Comparison of ENCODE assay signal across 2 cellular contexts in genomic region chr6:10171706-10172105, GRCh38.
DNase-seq lines count a peak whose midpoint lies in the region; TF ChIP-seq lines count a peak whose summit lies in the region.
"Not testable (repeated sequence)": the region's sequence is repeated elsewhere in the genome, so short reads cannot be mapped to it uniquely, and the experiment has no call there.

No MANE protein-coding gene starts in this region.

- H3K27me3 ChIP-seq in testis, result not testable (repeated sequence)

- not testable (repeated sequence) for TF ChIP-seq CTCF in testis (IDR thresholded peaks at IDR 0.05)

- 91% methylated on average over 28 of the region's 29 CpGs; no CpG with 5 or more reads in 1 of the 2 donors for WGBS in testis, 2 donors

- not testable (repeated sequence) for H3K9me3 ChIP-seq in testis

- not testable (repeated sequence) for TF ChIP-seq POLR2A in testis (IDR thresholded peaks at IDR 0.05)

- not testable (repeated sequence) for H3K36me3 ChIP-seq in testis (ENCODE audit: low read depth, missing control alignments)

- intact Hi-C loops in posterior vena cava (cut with DNase I); testis (cut with DNase I; ENCODE audit: low total_unique reads): not testable (repeated sequence)

- peak; percentile 67 for DNase-seq in posterior vena cava (ENCODE audit: low spot score)
- not testable (repeated sequence) for DNase-seq in testis

- H3K27ac ChIP-seq in testis, result not testable (repeated sequence)

- H3K4me1 ChIP-seq in testis, result not testable (repeated sequence)

- H3K4me3 ChIP-seq in testis, result peak overlapping the region; percentile 15 to 30
